ENCODE assay signal across 27 cellular contexts in genomic region chr13:112567161-112567862, GRCh38. TPM values are rescaled to one million over a fixed set of nuclear protein-coding genes. Genes with fewer than 3 reads are reported as not detected.
A peak's percentile ranks its signal among the peaks of the same experiment; 100 is the strongest.
DNase-seq lines count a peak whose midpoint lies in the region; ATAC-seq and TF ChIP-seq lines count a peak whose summit lies in the region.
"Had no signal": no experiment of that assay in that cellular context is flagged by ENCODE, and none has a peak within 500 bp of the region (broad histone marks: within the 10 kb centered on the region; RNA-seq: fewer than 3 reads in every experiment).

No MANE protein-coding gene starts in this region.

- no peak for TF ChIP-seq EP300 in esophagus muscularis mucosa (IDR thresholded peaks at IDR 0.05)

- CTCF ChIA-PET in CD8-positive, alpha-beta T cell (lab: Charles Lee): interaction anchor here (1.3 kb wide), 1 partner anchor 39 kb away, joined by 7 read pairs; no protein-coding TSS in a partner anchor

- no peaks in the 10 kb centered on the region for H3K27me3 ChIP-seq in esophagus muscularis mucosa
- H3K27me3 ChIP-seq in CD8-positive, alpha-beta T cell (ENCODE audit: insufficient read depth, low read length): no peaks in the 10 kb centered on the region
- H3K27me3 ChIP-seq: BLaER1, MG63 had no signal

- ATAC-seq in CD8-positive, alpha-beta T cell: no peak
- ATAC-seq: GM12878, HCT116, Panc1 had no signal

- H3K36me3 Mint-ChIP-seq in T-helper 1 cell treated with Interleukin-12 subunit alpha and Interleukin-12 subunit beta and Interleukin-4 antibody, amounts not matched to agents 30 μg/mL and 1 μg/mL, for 36 hours (ENCODE audit: low read depth): peaks cover 24% of the 10 kb centered on the region
- H3K36me3 Mint-ChIP-seq in HFFc6 (ENCODE audit: low read depth) (peaks cover 23% of the 10 kb centered on the region), nephron (ENCODE audit: low read depth) (peaks cover 56% of the 10 kb centered on the region)
- peaks cover 72% of the 10 kb centered on the region for H3K36me3 Mint-ChIP-seq in CD8-positive, alpha-beta T cell

- TF ChIP-seq CTCF in HFFc6 (IDR thresholded peaks at IDR 0.05): no peak
- TF ChIP-seq CTCF in esophagus muscularis mucosa (IDR thresholded peaks at IDR 0.05): no peak
- TF ChIP-seq CTCF in nephron (IDR thresholded peaks at IDR 0.05; ENCODE audit: unreplicated experiment in 3 of 3): no peak
- TF ChIP-seq CTCF in CD8-positive, alpha-beta T cell (IDR thresholded peaks at IDR 0.05): no peak

- no peak for TF ChIP-seq POLR2A in esophagus muscularis mucosa (IDR thresholded peaks at IDR 0.05; ENCODE audit: low read depth)

- no peak overlapping the region for H3K4me3 Mint-ChIP-seq in T-helper 1 cell treated with Interleukin-12 subunit alpha and Interleukin-12 subunit beta and Interleukin-4 antibody, amounts not matched to agents 30 μg/mL and 1 μg/mL, for 36 hours
- H3K4me3 Mint-ChIP-seq in HFFc6: no peak overlapping the region
- no peak overlapping the region for H3K4me3 Mint-ChIP-seq in nephron
- no peak overlapping the region for H3K4me3 Mint-ChIP-seq in CD8-positive, alpha-beta T cell
- H3K4me3 Mint-ChIP-seq: CD4-positive, CD25-positive, alpha-beta regulatory T cell had no signal

- WGBS in esophagus muscularis mucosa: 54% methylated on average over 5 of the region's 5 CpGs

- H3K9me3 ChIP-seq in esophagus muscularis mucosa: no peaks in the 10 kb centered on the region
- no peaks in the 10 kb centered on the region for H3K9me3 ChIP-seq in CD8-positive, alpha-beta T cell (ENCODE audit: low read length)
- H3K9me3 ChIP-seq: BLaER1, MG63 had no signal

- H3K27ac ChIP-seq in esophagus muscularis mucosa (replicated peaks in 1 of 4): no peak overlapping the region
- H3K27ac ChIP-seq in CD8-positive, alpha-beta T cell (ENCODE audit: low read depth, low read length): no peak overlapping the region
- H3K27ac ChIP-seq: 22Rv1, BLaER1, RWPE1 had no signal

- peaks cover 0 to 30% (median 12%) of the 10 kb centered on the region in 4 donors for H3K4me1 ChIP-seq in esophagus muscularis mucosa
- H3K4me1 ChIP-seq in CD8-positive, alpha-beta T cell (ENCODE audit: insufficient read depth, low read length): no peaks in the 10 kb centered on the region

- no peak for DNase-seq in T-helper 1 cell
- no peak for DNase-seq in HFFc6
- DNase-seq in esophagus muscularis mucosa (ENCODE audit: extremely low spot score): peak; percentile 17
- DNase-seq in CD8-positive, alpha-beta T cell: no peak
- DNase-seq in NCI-H2107 treated with DMSO at 0.1 percent for 48 hours (lab: John Stamatoyannopoulos, UW; ENCODE audit: unreplicated experiment): no peak
- DNase-seq in T-helper 2 cell: no peak
- DNase-seq: CD4-positive, CD25-positive, alpha-beta regulatory T cell; COR-L47; DMS53; GOT3; KG1; MG63; NCI-H1105 treated with DMSO at 0.1 percent for 48 hours; NCI-H146; NCI-H1930; NCI-H2107; NCI-H446; NCI-H526; SHP77 had no signal

- no peak overlapping the region for H3K4me3 ChIP-seq in esophagus muscularis mucosa
- no peak overlapping the region for H3K4me3 ChIP-seq in CD8-positive, alpha-beta T cell (ENCODE audit: low read depth, low read length)
- H3K4me3 ChIP-seq: BLaER1, GM12878, MG63 had no signal

- peaks cover 10% of the 10 kb centered on the region for H3K4me1 Mint-ChIP-seq in T-helper 1 cell treated with Interleukin-12 subunit alpha and Interleukin-12 subunit beta and Interleukin-4 antibody, amounts not matched to agents 30 μg/mL and 1 μg/mL, for 36 hours (ENCODE audit: low read depth)
- H3K4me1 Mint-ChIP-seq in HFFc6 (ENCODE audit: low read depth): peaks cover 20% of the 10 kb centered on the region
- peaks cover 15% of the 10 kb centered on the region for H3K4me1 Mint-ChIP-seq in nephron
- H3K4me1 Mint-ChIP-seq in CD8-positive, alpha-beta T cell (ENCODE audit: low read depth): peaks cover 32% of the 10 kb centered on the region

- H3K9me3 Mint-ChIP-seq in T-helper 1 cell treated with Interleukin-12 subunit alpha and Interleukin-12 subunit beta and Interleukin-4 antibody, amounts not matched to agents 30 μg/mL and 1 μg/mL, for 36 hours: no peaks in the 10 kb centered on the region
- H3K9me3 Mint-ChIP-seq in HFFc6 (no peaks in the 10 kb centered on the region), nephron (no peaks in the 10 kb centered on the region)
- no peaks in the 10 kb centered on the region for H3K9me3 Mint-ChIP-seq in CD8-positive, alpha-beta T cell
- H3K9me3 Mint-ChIP-seq: CD4-positive, CD25-positive, alpha-beta regulatory T cell had no signal

- peak overlapping the region; percentile 4 for H3K27ac Mint-ChIP-seq in T-helper 1 cell treated with Interleukin-12 subunit alpha and Interleukin-12 subunit beta and Interleukin-4 antibody, amounts not matched to agents 30 μg/mL and 1 μg/mL, for 36 hours
- H3K27ac Mint-ChIP-seq in HFFc6: peak overlapping the region; percentile 33
- peak overlapping the region; percentile 42 to 88 (median 53) for H3K27ac Mint-ChIP-seq in nephron
- H3K27ac Mint-ChIP-seq in CD8-positive, alpha-beta T cell: no peak overlapping the region

- POLR2A ChIA-PET in CD8-positive, alpha-beta T cell (lab: Charles Lee): interaction anchor here (0.7 kb wide), 1 partner anchor 1695 kb away, joined by 3 read pairs; no protein-coding TSS in a partner anchor

- H3K27me3 Mint-ChIP-seq in T-helper 1 cell treated with Interleukin-12 subunit alpha and Interleukin-12 subunit beta and Interleukin-4 antibody, amounts not matched to agents 30 μg/mL and 1 μg/mL, for 36 hours (ENCODE audit: low read depth): no peaks in the 10 kb centered on the region
- H3K27me3 Mint-ChIP-seq in HFFc6 (ENCODE audit: insufficient read depth): peaks cover 1% of the 10 kb centered on the region; the same call in 1 of the 2 replicates
- no peaks in the 10 kb centered on the region for H3K27me3 Mint-ChIP-seq in nephron (ENCODE audit: low read depth)
- no peaks in the 10 kb centered on the region for H3K27me3 Mint-ChIP-seq in CD8-positive, alpha-beta T cell (ENCODE audit: low read depth)
- H3K27me3 Mint-ChIP-seq: CD4-positive, CD25-positive, alpha-beta regulatory T cell had no signal

- H3K36me3 ChIP-seq in esophagus muscularis mucosa: peaks cover 4 to 62% (median 34%) of the 10 kb centered on the region in 4 donors
- H3K36me3 ChIP-seq in CD8-positive, alpha-beta T cell (ENCODE audit: insufficient read depth, low read length): peaks cover 18% of the 10 kb centered on the region

- intact Hi-C loops in esophagus muscularis mucosa (cut with DNase I): no loop called here
- intact Hi-C loops in CD8-positive, alpha-beta T cell (cut with DNase I, micrococcal nuclease): no loop called here

RNA-seq across cellular contexts. Expression of gene TUBGCP3, which starts 20.6 kb away (rescaled TPM):
- total RNA-seq in HFFc6 (2021; fragmentation: NEBNext Ultra II Directional; extraction: Animal tissue kit (Norgen Biotek cat#: 25700)): 10 to 100 TPM; 16.5 to 28.5 (median 25.6) TPM
- 10 to 100 TPM; 25.2 to 33.6 (median 30.6) TPM for total RNA-seq in esophagus muscularis mucosa
- total RNA-seq in CD8-positive, alpha-beta T cell: 10 to 100 TPM; 28.8 to 31.9 TPM
